ENCODE assay signal across 7 cellular contexts in the genomic region with DNA sequence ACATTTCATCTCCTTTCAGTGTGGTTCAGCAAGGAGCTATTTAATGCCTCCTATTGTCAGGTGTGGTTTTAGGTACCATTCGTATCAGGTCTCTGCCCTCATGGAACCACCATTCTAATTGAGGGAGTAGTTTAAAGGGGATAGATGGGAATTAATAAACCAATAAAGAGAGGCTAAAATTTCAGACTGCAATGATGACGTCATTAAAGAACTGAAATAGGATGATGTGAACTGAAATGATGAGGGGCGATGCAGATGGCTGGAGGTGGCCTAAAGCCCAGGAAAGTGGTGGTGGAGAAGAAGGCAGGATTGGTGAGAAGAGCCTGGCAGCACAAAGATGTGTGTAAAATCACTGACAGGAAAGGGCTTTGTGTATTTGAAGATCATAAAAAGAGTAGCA.
"Had no signal": no experiment of that assay in that cellular context is flagged by ENCODE, and none has a peak within 500 bp of the region (broad histone marks: within the 10 kb centered on the region; RNA-seq: fewer than 3 reads in every experiment).

No MANE protein-coding gene starts in this region.

- DNase-seq: GDM1, GF-D8 had no signal

- FAIRE-seq: G401.6, GM12891, GM12892, GM18507, GM19239 had no signal
